8 cellular contexts compared by ENCODE assay signal in genomic region chr12:2640709-2641108, GRCh38.
A peak's percentile ranks its signal among the peaks of the same experiment; 100 is the strongest.
DNase-seq lines count a peak whose midpoint lies in the region; ATAC-seq and TF ChIP-seq lines count a peak whose summit lies in the region.

No MANE protein-coding gene starts in this region.

- H3K4me1 ChIP-seq in Panc1 (ENCODE audit: control insufficient read depth, insufficient read depth, low read length) (no peaks in the 10 kb centered on the region), testis (peaks cover 4% of the 10 kb centered on the region)

- DNase-seq in EH (ENCODE audit: low read depth) (peak; percentile 97), Panc1 (ENCODE audit: low read depth, low spot score) (peak; percentile 28), fibroblast of gingiva (ENCODE audit: low read depth) (peak; percentile 87), osteocyte (ENCODE audit: extremely low spot score, unreplicated experiment) (no peak), OCI-M2 (lab: John Stamatoyannopoulos, UW; ENCODE audit: unreplicated experiment) (no peak), testis (no peak)
- no peak for DNase-seq in naive thymus-derived CD8-positive, alpha-beta T cell

- in situ Hi-C loops in Panc1 (cut with HindIII; ENCODE audit: low pct_unique_long_range_greater_than_20kb, low sequenced_read_pairs), result no loop called here

- peaks cover 32% of the 10 kb centered on the region for H3K36me3 Mint-ChIP-seq in osteocyte (ENCODE audit: unreplicated experiment)
- peaks cover 0 to 2% (median 0%) of the 10 kb centered on the region in 3 donors for H3K36me3 Mint-ChIP-seq in naive thymus-derived CD8-positive, alpha-beta T cell

- H3K4me3 Mint-ChIP-seq in osteocyte (ENCODE audit: unreplicated experiment), result no peak overlapping the region
- H3K4me3 Mint-ChIP-seq in naive thymus-derived CD8-positive, alpha-beta T cell, result no peak overlapping the region

- no peaks in the 10 kb centered on the region for H3K9me3 Mint-ChIP-seq in osteocyte (ENCODE audit: unreplicated experiment)
- H3K9me3 Mint-ChIP-seq in naive thymus-derived CD8-positive, alpha-beta T cell, result no peaks in the 10 kb centered on the region

- no peaks in the 10 kb centered on the region for H3K9me3 ChIP-seq in Panc1 (ENCODE audit: control insufficient read depth, insufficient read depth, low read depth, low read length)
- H3K9me3 ChIP-seq in testis, result no peaks in the 10 kb centered on the region

- no peak for TF ChIP-seq POLR2A in testis (IDR thresholded peaks at IDR 0.05)

- H3K4me3 ChIP-seq in Panc1 (ENCODE audit: low read depth in 2 of 2, low read length in 2 of 2), result no peak overlapping the region
- H3K4me3 ChIP-seq in testis, result no peak overlapping the region

- H3K4me1 Mint-ChIP-seq in osteocyte (ENCODE audit: unreplicated experiment), result peaks cover 40% of the 10 kb centered on the region
- peaks cover 17 to 43% (median 25%) of the 10 kb centered on the region in 4 donors for H3K4me1 Mint-ChIP-seq in naive thymus-derived CD8-positive, alpha-beta T cell

- H3K27ac ChIP-seq in Panc1 (ENCODE audit: low read length) (no peak overlapping the region), testis (no peak overlapping the region)

- POLR2A ChIA-PET in Panc1 (lab: Charles Lee), result no interaction called here
- POLR2A ChIA-PET in naive thymus-derived CD8-positive, alpha-beta T cell (lab: Charles Lee), result no interaction called here

- no peak for TF ChIP-seq CTCF in Panc1 (IDR thresholded peaks at IDR 0.05)
- no peak for TF ChIP-seq CTCF in osteocyte (IDR thresholded peaks at IDR 0.05)
- no peak for TF ChIP-seq CTCF in testis (IDR thresholded peaks at IDR 0.05)

- CTCF ChIA-PET in Panc1 (lab: Charles Lee), result no interaction called here

- peak overlapping the region; percentile 88 for H3K27ac Mint-ChIP-seq in osteocyte (ENCODE audit: unreplicated experiment)
- H3K27ac Mint-ChIP-seq in naive thymus-derived CD8-positive, alpha-beta T cell, result peak overlapping the region in 1 of 10 donors; percentile 71

- H3K36me3 ChIP-seq in Panc1 (ENCODE audit: control insufficient read depth, insufficient read depth, low read length) (no peaks in the 10 kb centered on the region), testis (ENCODE audit: low read depth, missing control alignments) (no peaks in the 10 kb centered on the region)

- no peaks in the 10 kb centered on the region for H3K27me3 Mint-ChIP-seq in osteocyte (ENCODE audit: unreplicated experiment)
- peaks cover 6 to 33% (median 23%) of the 10 kb centered on the region in 5 donors for H3K27me3 Mint-ChIP-seq in naive thymus-derived CD8-positive, alpha-beta T cell

- H3K27me3 ChIP-seq in Panc1 (ENCODE audit: control insufficient read depth, insufficient read depth, low read length) (no peaks in the 10 kb centered on the region), testis (no peaks in the 10 kb centered on the region)

- intact Hi-C loops in Panc1 (cut with micrococcal nuclease; ENCODE audit: unreplicated experiment) (no loop called here), testis (cut with DNase I; ENCODE audit: low total_unique reads) (no loop called here)

- ATAC-seq in Panc1 (peak; percentile 96), GM18519 (IDR thresholded peaks at IDR 0.05; ENCODE audit: low FRiP score, unreplicated experiment) (no peak)
- ATAC-seq in naive thymus-derived CD8-positive, alpha-beta T cell, result no peak

- BruUV-seq in Panc1 (replicated peaks; lab: Mats Ljungman, UMichigan), result no TSS peak

- WGBS in testis, 2 donors, result 56 to 59% methylated on average over 6 of the region's 6 CpGs

Comparison
In these comparisons a context has a peak if more than half of its experiments do, and no peak if none do; other contexts are left out.
1. DNase-seq: peak in EH (single experiment), Panc1 (single experiment) and fibroblast of gingiva (single experiment); none in osteocyte (single experiment), OCI-M2 (single experiment), testis (single experiment) and naive thymus-derived CD8-positive, alpha-beta T cell (0 of 10).